ENCODE assay signal across 8 cellular contexts in genomic region chr19:6476155-6476895, GRCh38. TPM values are rescaled to one million over a fixed set of nuclear protein-coding genes. Genes with fewer than 3 reads are reported as not detected.
DNase-seq lines count a peak whose midpoint lies in the region; ATAC-seq and TF ChIP-seq lines count a peak whose summit lies in the region.

No MANE protein-coding gene starts in this region.

- no peak for TF ChIP-seq POLR2A in lower leg skin (IDR thresholded peaks at IDR 0.05)

- intact Hi-C loops in lower leg skin (cut with DNase I; ENCODE audit: low total_unique reads), result no loop called here

- WGBS in lower leg skin, 2 donors, result 9 to 16% methylated on average over 12 to 29 of the region's 33 CpGs

- DNase-seq in CD1c-positive myeloid dendritic cell (ENCODE audit: extremely low spot score) (peak; percentile 52), LoVo (ENCODE audit: low spot score) (peak; percentile 69), ecto neural progenitor cell (ENCODE audit: low spot score) (peak; percentile 97), lower leg skin (ENCODE audit: low spot score in 2 of 2) (peak; percentile 47 to 90), GDM1 (lab: John Stamatoyannopoulos, UW) (no peak)
- peak; percentile 66 for DNase-seq in activated CD4-positive, alpha-beta T cell treated with anti-CD3 and anti-CD28 coated beads, Interleukin-2, amount 50 U/mL, for 1 hour
- peak; percentile 57 to 66 (median 61) for DNase-seq in stimulated activated CD4-positive, alpha-beta T cell treated with anti-CD3 and anti-CD28 coated beads, TNF-alpha, amount 100 ng/mL, for 48 hours (ENCODE audit: low read depth in 3 of 3)

- no peak overlapping the region for H3K4me3 ChIP-seq in lower leg skin (ENCODE audit: low read depth, poor library complexity, severe bottlenecking)

- TF ChIP-seq CTCF in lower leg skin (IDR thresholded peaks at IDR 0.05), result no peak

- no peak for ATAC-seq in GM21528 (IDR thresholded peaks at IDR 0.05; ENCODE audit: low FRiP score, unreplicated experiment)

RNA-seq across cellular contexts. Expression of gene DENND1C, which starts 5.3 kb away (rescaled TPM):
- total RNA-seq in lower leg skin, result 1 to 10 TPM in 2 of 4 donors, under 1 TPM in 2; 0.61 to 1.9 (median 1.2) TPM

RNA-seq across cellular contexts. Expression of gene CRB3, which starts 12.3 kb away (rescaled TPM):
- 100 to 1,000 TPM in 1 of 4 donors, 10 to 100 TPM in 3; 75.7 to 124 (median 88.7) TPM for total RNA-seq in lower leg skin

RNA-seq across cellular contexts. Expression of gene SLC25A23, which starts 16.7 kb away (rescaled TPM):
- 100 to 1,000 TPM in 1 of 4 donors, 10 to 100 TPM in 3; 60.9 to 102 (median 76.0) TPM for total RNA-seq in lower leg skin

RNA-seq across cellular contexts. Expression of gene TUBB4A, which starts 25.8 kb away (rescaled TPM):
- 10 to 100 TPM in 1 of 4 donors, 1 to 10 TPM in 2, under 1 TPM in 1; 0.99 to 17.0 (median 4.8) TPM for total RNA-seq in lower leg skin

RNA-seq across cellular contexts. Expression of gene SLC25A41, which starts 42.8 kb away (rescaled TPM):
- under 1 TPM in 1 of 4 donors, not detected in 3; 0.21 TPM for total RNA-seq in lower leg skin
